ENCODE assay signal across 8 cellular contexts in the genomic region with DNA sequence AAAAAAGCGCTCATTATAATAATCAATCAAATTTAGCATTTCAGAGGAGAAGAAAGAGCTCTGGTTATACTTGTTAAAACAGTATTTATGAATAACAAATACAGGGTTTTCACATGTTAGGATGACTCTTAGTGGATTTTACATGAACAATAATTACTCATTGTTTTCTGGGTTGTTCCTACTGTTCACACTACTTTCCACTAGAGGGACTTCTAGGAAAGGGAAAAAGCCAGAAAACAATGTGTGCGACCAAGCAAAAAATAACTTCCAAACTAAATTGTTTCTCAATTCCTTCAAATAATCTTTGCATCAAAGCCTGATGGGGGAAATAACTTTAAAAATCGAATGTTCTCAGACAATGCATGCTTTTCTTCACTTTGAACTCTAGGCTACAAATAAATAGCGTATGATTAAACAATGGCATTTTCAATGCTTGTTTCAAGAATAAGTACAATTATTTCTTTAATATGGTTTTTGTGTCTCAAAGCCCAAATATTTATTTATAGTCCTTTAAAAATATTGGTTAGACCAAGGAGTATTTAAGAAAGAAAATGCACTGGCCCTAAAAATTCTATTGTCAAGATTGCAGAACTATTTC.
DNase-seq lines count a peak whose midpoint lies in the region; ATAC-seq and TF ChIP-seq lines count a peak whose summit lies in the region.

No MANE protein-coding gene starts in this region.

- H3K27ac Mint-ChIP-seq in mesothelial cell of epicardium = no peak overlapping the region
- H3K27ac Mint-ChIP-seq in activated CD4-positive, alpha-beta T cell treated with anti-CD3 and anti-CD28 coated beads, Interleukin-2, amount 10 ng/mL, durations not matched to agents 7 days and 5 days = no peak overlapping the region
- H3K27ac Mint-ChIP-seq in activated CD8-positive, alpha-beta memory T cell treated with anti-CD3 and anti-CD28 coated beads, Interleukin-2, amount 10 ng/mL, durations not matched to agents 7 days and 5 days = no peak overlapping the region

- no peak for ATAC-seq in heart left ventricle
- no peak for ATAC-seq in left ventricle myocardium superior
- no peak for ATAC-seq in HG03039 (IDR thresholded peaks at IDR 0.05; ENCODE audit: unreplicated experiment)
- no peak for ATAC-seq in activated CD8-positive, alpha-beta memory T cell treated with anti-CD3 and anti-CD28 coated beads, Interleukin-2, amount 10 ng/mL, durations not matched to agents 7 days and 5 days

- H3K36me3 Mint-ChIP-seq in mesothelial cell of epicardium = no peaks in the 10 kb centered on the region
- H3K36me3 Mint-ChIP-seq in activated CD4-positive, alpha-beta T cell treated with anti-CD3 and anti-CD28 coated beads, Interleukin-2, amount 10 ng/mL, durations not matched to agents 7 days and 5 days (ENCODE audit: low read depth) = no peaks in the 10 kb centered on the region
- no peaks in the 10 kb centered on the region for H3K36me3 Mint-ChIP-seq in activated CD8-positive, alpha-beta memory T cell treated with anti-CD3 and anti-CD28 coated beads, Interleukin-2, amount 10 ng/mL, durations not matched to agents 7 days and 5 days

- peaks cover 40% of the 10 kb centered on the region for H3K4me1 Mint-ChIP-seq in mesothelial cell of epicardium
- H3K4me1 Mint-ChIP-seq in activated CD4-positive, alpha-beta T cell treated with anti-CD3 and anti-CD28 coated beads, Interleukin-2, amount 10 ng/mL, durations not matched to agents 7 days and 5 days = peaks cover 19% of the 10 kb centered on the region
- peaks cover 9% of the 10 kb centered on the region for H3K4me1 Mint-ChIP-seq in activated CD8-positive, alpha-beta memory T cell treated with anti-CD3 and anti-CD28 coated beads, Interleukin-2, amount 10 ng/mL, durations not matched to agents 7 days and 5 days

- H3K9me3 Mint-ChIP-seq in mesothelial cell of epicardium = no peaks in the 10 kb centered on the region
- no peaks in the 10 kb centered on the region for H3K9me3 Mint-ChIP-seq in activated CD4-positive, alpha-beta T cell treated with anti-CD3 and anti-CD28 coated beads, Interleukin-2, amount 10 ng/mL, durations not matched to agents 7 days and 5 days
- H3K9me3 Mint-ChIP-seq in activated CD8-positive, alpha-beta memory T cell treated with anti-CD3 and anti-CD28 coated beads, Interleukin-2, amount 10 ng/mL, durations not matched to agents 7 days and 5 days (ENCODE audit: low read depth) = no peaks in the 10 kb centered on the region

- H3K4me1 ChIP-seq in heart left ventricle = peaks cover 0 to 19% (median 0%) of the 10 kb centered on the region in 12 donors

- H3K27me3 ChIP-seq in heart left ventricle = no peaks in the 10 kb centered on the region

- DNase-seq in heart left ventricle (no peak), left ventricle myocardium superior (no peak), NAMALWA (ENCODE audit: low spot score) (peak; percentile 42), cardiac fibroblast (ENCODE audit: low read depth in 2 of 2) (peak; percentile 65 to 76), mesothelial cell of epicardium (ENCODE audit: low spot score in 2 of 2, unreplicated experiment in 2 of 2) (no peak)
- DNase-seq in activated CD4-positive, alpha-beta T cell treated with anti-CD3 and anti-CD28 coated beads, Interleukin-2, amount 10 ng/mL, durations not matched to agents 7 days and 5 days = no peak
- DNase-seq in activated CD8-positive, alpha-beta memory T cell treated with anti-CD3 and anti-CD28 coated beads, Interleukin-2, amount 10 ng/mL, durations not matched to agents 7 days and 5 days = no peak

- CTCF ChIA-PET in activated CD4-positive, alpha-beta T cell treated with anti-CD3 and anti-CD28 coated beads, Interleukin-2, amount 10 ng/mL, durations not matched to agents 7 days and 5 days (lab: Charles Lee) = interaction anchor here (0.6 to 1.1 kb wide), 3 partner anchors 21 to 330 kb away, joined by 3 to 4 read pairs (median 3); no protein-coding TSS in a partner anchor
- CTCF ChIA-PET in activated CD8-positive, alpha-beta memory T cell treated with anti-CD3 and anti-CD28 coated beads, Interleukin-2, amount 10 ng/mL, durations not matched to agents 7 days and 5 days (lab: Charles Lee) = no interaction called here

- no peaks in the 10 kb centered on the region for H3K27me3 Mint-ChIP-seq in mesothelial cell of epicardium (ENCODE audit: low read depth)
- H3K27me3 Mint-ChIP-seq in activated CD4-positive, alpha-beta T cell treated with anti-CD3 and anti-CD28 coated beads, Interleukin-2, amount 10 ng/mL, durations not matched to agents 7 days and 5 days = peaks cover 18% of the 10 kb centered on the region
- peaks cover 24% of the 10 kb centered on the region for H3K27me3 Mint-ChIP-seq in activated CD8-positive, alpha-beta memory T cell treated with anti-CD3 and anti-CD28 coated beads, Interleukin-2, amount 10 ng/mL, durations not matched to agents 7 days and 5 days

- H3K4me3 ChIP-seq in heart left ventricle = no peak overlapping the region
- H3K4me3 ChIP-seq in cardiac fibroblast (replicated peaks in 1 of 2; ENCODE audit: low read depth in 2 of 2, low read length in 2 of 2) = no peak overlapping the region

- no peak overlapping the region for H3K27ac ChIP-seq in heart left ventricle

- TF ChIP-seq POLR2A in heart left ventricle (IDR thresholded peaks at IDR 0.05) = no peak

- intact Hi-C loops in heart left ventricle (cut with DNase I) = loop anchor here (1.0 to 10.0 kb wide), 6 partner anchors 73 to 572 kb away; a partner anchor contains a TSS
- intact Hi-C loops in left ventricle myocardium superior (cut with micrococcal nuclease) = loop anchor here (5.0 kb wide), 1 partner anchor 572 kb away; no protein-coding TSS in a partner anchor

- H3K36me3 ChIP-seq in heart left ventricle = no peaks in the 10 kb centered on the region

- H3K4me3 Mint-ChIP-seq in mesothelial cell of epicardium = no peak overlapping the region
- H3K4me3 Mint-ChIP-seq in activated CD4-positive, alpha-beta T cell treated with anti-CD3 and anti-CD28 coated beads, Interleukin-2, amount 10 ng/mL, durations not matched to agents 7 days and 5 days = no peak overlapping the region
- no peak overlapping the region for H3K4me3 Mint-ChIP-seq in activated CD8-positive, alpha-beta memory T cell treated with anti-CD3 and anti-CD28 coated beads, Interleukin-2, amount 10 ng/mL, durations not matched to agents 7 days and 5 days

- 42 to 46% (median 44%) methylated on average over 4 of the region's 4 CpGs for WGBS in heart left ventricle, 4 donors

- TF ChIP-seq CTCF in heart left ventricle (IDR thresholded peaks at IDR 0.05) (peak; percentile 45 to 78 (median 70)), cardiac fibroblast (IDR thresholded peaks at IDR 0.05; ENCODE audit: low read depth, low read length) (peak; percentile 61), mesothelial cell of epicardium (IDR thresholded peaks at IDR 0.05; ENCODE audit: unreplicated experiment) (peak; percentile 78)

- POLR2A ChIA-PET in activated CD4-positive, alpha-beta T cell treated with anti-CD3 and anti-CD28 coated beads, Interleukin-2, amount 10 ng/mL, durations not matched to agents 7 days and 5 days (lab: Charles Lee) = no interaction called here

- H3K9me3 ChIP-seq in heart left ventricle = no peaks in the 10 kb centered on the region

Comparison
In these comparisons a context has a peak if more than half of its experiments do, and no peak if none do; other contexts are left out.
1. DNase-seq: peak in NAMALWA (single experiment) and cardiac fibroblast (2 of 2); none in heart left ventricle (0 of 5), left ventricle myocardium superior (single experiment), mesothelial cell of epicardium (0 of 2), activated CD4-positive, alpha-beta T cell treated with anti-CD3 and anti-CD28 coated beads, Interleukin-2, amount 10 ng/mL, durations not matched to agents 7 days and 5 days (single experiment) and activated CD8-positive, alpha-beta memory T cell treated with anti-CD3 and anti-CD28 coated beads, Interleukin-2, amount 10 ng/mL, durations not matched to agents 7 days and 5 days (single experiment).
2. Peak in every context shown above with its lines, with median percentiles within 50 percentile points of each other: CTCF ChIP-seq.